Comparison of ENCODE assay signal across 1 cellular context in the genomic region with DNA sequence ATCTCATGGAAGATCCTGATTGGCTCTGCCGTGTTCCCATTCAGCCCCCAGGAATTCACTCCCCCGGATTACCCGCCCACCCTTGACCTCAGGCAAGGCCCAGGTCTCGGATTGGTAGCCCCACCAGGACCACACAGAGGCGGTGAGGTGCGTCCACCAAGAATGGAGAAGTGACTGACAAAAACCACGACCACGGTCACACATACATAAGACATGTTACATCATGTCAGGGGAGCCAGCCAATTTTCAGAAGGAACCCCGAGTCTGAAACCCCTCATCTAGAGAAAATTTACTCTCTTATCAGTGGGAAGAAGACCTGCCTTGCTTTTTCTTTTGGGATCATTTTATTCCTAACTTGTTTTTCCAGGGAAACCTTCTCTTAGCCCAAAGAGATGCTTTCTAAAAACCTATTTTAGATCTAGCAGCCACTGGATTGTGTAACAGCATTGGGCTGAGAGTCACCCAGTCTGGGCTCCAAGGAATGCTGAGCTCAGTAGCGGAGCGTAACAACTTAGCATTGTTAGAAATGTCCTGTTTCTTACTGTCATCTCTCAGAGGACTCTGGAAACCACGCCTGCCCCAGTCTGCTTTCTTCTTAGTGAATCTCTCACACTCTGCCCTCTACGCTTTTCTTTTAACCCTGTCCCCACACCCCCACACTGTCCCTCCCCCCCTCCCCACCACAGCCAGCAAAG.
TF ChIP-seq lines count a peak whose summit lies in the region.

No MANE protein-coding gene starts in this region.

TF ChIP-seq in GM23338, 12 proteins besides CTCF, POLR2A, EP300 and RAD21 (continued from another document):
- TF ChIP-seq, protein P1, sequence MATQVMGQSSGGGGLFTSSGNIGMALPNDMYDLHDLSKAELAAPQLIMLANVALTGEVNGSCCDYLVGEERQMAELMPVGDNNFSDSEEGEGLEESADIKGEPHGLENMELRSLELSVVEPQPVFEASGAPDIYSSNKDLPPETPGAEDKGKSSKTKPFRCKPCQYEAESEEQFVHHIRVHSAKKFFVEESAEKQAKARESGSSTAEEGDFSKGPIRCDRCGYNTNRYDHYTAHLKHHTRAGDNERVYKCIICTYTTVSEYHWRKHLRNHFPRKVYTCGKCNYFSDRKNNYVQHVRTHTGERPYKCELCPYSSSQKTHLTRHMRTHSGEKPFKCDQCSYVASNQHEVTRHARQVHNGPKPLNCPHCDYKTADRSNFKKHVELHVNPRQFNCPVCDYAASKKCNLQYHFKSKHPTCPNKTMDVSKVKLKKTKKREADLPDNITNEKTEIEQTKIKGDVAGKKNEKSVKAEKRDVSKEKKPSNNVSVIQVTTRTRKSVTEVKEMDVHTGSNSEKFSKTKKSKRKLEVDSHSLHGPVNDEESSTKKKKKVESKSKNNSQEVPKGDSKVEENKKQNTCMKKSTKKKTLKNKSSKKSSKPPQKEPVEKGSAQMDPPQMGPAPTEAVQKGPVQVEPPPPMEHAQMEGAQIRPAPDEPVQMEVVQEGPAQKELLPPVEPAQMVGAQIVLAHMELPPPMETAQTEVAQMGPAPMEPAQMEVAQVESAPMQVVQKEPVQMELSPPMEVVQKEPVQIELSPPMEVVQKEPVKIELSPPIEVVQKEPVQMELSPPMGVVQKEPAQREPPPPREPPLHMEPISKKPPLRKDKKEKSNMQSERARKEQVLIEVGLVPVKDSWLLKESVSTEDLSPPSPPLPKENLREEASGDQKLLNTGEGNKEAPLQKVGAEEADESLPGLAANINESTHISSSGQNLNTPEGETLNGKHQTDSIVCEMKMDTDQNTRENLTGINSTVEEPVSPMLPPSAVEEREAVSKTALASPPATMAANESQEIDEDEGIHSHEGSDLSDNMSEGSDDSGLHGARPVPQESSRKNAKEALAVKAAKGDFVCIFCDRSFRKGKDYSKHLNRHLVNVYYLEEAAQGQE (IDR thresholded peaks at IDR 0.05; ENCODE audit: unreplicated experiment): no peak
- TF ChIP-seq EZH2 (IDR thresholded peaks at IDR 0.05; ENCODE audit: low read depth, unreplicated experiment) (no peak), ZNF331 (CRISPR knock-in tag; IDR thresholded peaks at IDR 0.05; ENCODE audit: low read depth) (no peak), CREB1 (CRISPR knock-in tag; IDR thresholded peaks at IDR 0.05; ENCODE audit: low read depth) (no peak), JUNB (IDR thresholded peaks at IDR 0.05; ENCODE audit: unreplicated experiment) (no peak), EZH2phosphoT487 (IDR thresholded peaks at IDR 0.05; ENCODE audit: unreplicated experiment) (no peak), NANOG (IDR thresholded peaks at IDR 0.05; ENCODE audit: borderline replicate concordance) (no peak), POLR2AphosphoS5 (IDR thresholded peaks at IDR 0.05; ENCODE audit: low read depth) (no peak), ZNF114 (CRISPR knock-in tag; IDR thresholded peaks at IDR 0.05) (no peak)
- TF ChIP-seq, protein P2, sequence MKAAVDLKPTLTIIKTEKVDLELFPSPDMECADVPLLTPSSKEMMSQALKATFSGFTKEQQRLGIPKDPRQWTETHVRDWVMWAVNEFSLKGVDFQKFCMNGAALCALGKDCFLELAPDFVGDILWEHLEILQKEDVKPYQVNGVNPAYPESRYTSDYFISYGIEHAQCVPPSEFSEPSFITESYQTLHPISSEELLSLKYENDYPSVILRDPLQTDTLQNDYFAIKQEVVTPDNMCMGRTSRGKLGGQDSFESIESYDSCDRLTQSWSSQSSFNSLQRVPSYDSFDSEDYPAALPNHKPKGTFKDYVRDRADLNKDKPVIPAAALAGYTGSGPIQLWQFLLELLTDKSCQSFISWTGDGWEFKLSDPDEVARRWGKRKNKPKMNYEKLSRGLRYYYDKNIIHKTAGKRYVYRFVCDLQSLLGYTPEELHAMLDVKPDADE (IDR thresholded peaks at IDR 0.05): no peak
